In genomic region chr2:24943427-24943826, GRCh38 we compare ENCODE assay signal across 24 cellular contexts.
"Had no signal": no experiment of that assay in that cellular context is flagged by ENCODE, and none has a peak within 500 bp of the region (broad histone marks: within the 10 kb centered on the region; RNA-seq: fewer than 3 reads in every experiment).

No MANE protein-coding gene starts in this region.

- H3K4me3 ChIP-seq: neural progenitor cell, ovary, psoas muscle, right lobe of liver, sigmoid colon, stomach, thoracic aorta, thyroid gland, tibial nerve, upper lobe of left lung, vagina had no signal

- H3K36me3 ChIP-seq: neural progenitor cell, ovary, thoracic aorta had no signal

- H3K9me3 ChIP-seq: ovary, psoas muscle, right lobe of liver, sigmoid colon, stomach, thoracic aorta, thyroid gland, tibial nerve, upper lobe of left lung, vagina had no signal

- DNase-seq: natural killer cell; occipital lobe; ovary; posterior cingulate gyrus; psoas muscle; right cardiac atrium; right lobe of liver; sigmoid colon; small intestine; stimulated activated CD4-positive, alpha-beta T cell treated with anti-CD3 and anti-CD28 coated beads, Interleukin-15, amount 100 ng/mL, for 24 hours; stimulated activated CD4-positive, alpha-beta T cell treated with anti-CD3 and anti-CD28 coated beads, Interleukin-2, amount 100 ng/mL, for 24 hours; stimulated activated CD4-positive, alpha-beta T cell treated with anti-CD3 and anti-CD28 coated beads, Interleukin-2, amount 100 ng/mL, for 48 hours; stimulated activated CD4-positive, alpha-beta T cell treated with anti-CD3 and anti-CD28 coated beads, Interleukin-4, amount 100 ng/mL, for 24 hours; stimulated activated naive B cell treated with anti-CD40 and anti-IgM and Interleukin-4, amounts not matched to agents 10 μg/mL and 1 μg/mL and 100 μg/mL, for 72 hours; stimulated activated naive CD4-positive, alpha-beta T cell treated with Interleukin-2 at 50 U/mL for 16 hours; stomach; thyroid gland; trophoblast cell; upper lobe of left lung had no signal

- H3K27ac ChIP-seq: neural progenitor cell, ovary, parathyroid adenoma, psoas muscle, right lobe of liver, sigmoid colon, stomach, thoracic aorta, thyroid gland, tibial nerve, upper lobe of left lung, vagina had no signal

- H3K9ac ChIP-seq: neural progenitor cell, parathyroid adenoma had no signal
